ENCODE assay signal across 16 cellular contexts in the genomic region with DNA sequence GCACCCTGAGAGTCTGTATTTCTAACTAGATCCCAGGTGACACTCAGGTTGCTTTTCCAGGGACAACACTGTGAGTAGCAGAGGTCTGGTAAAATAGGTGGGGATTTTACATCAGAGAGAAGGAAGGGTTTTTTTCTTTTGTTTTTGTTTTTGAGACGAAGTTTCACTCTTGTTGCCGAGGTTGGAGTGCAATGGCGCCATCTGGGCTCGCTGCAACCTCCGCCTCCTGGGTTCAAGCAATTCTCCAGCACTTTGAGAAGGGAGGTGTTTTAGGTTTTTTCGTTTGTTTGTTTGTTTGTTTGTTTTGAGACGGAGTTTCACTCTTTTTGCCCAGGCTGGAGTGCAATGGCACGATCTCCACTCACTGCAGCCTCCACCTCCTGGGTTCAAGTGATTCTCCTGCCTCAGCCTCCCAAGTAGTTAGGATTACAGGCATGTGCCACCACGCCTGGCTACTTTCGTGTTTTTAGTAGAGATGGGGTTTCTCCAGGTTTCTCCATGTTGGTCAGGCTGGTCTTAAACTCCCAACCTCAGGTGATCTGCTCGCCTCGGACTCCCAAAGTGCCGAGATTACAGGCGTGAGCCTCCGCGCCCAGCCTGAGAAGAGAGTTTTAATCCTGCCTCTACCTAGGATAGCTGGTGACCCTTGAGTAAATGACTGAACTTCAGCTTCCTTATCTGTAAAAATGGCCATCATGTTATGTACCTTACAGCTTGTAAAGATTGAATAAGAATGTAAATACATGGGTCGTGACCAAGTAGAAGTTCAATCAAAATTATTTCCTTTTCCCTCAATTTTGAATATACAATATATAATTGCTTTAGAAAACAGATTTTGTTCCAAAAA.
DNase-seq lines count a peak whose midpoint lies in the region; ATAC-seq and TF ChIP-seq lines count a peak whose summit lies in the region.
"Had no signal": no experiment of that assay in that cellular context is flagged by ENCODE, and none has a peak within 500 bp of the region (broad histone marks: within the 10 kb centered on the region; RNA-seq: fewer than 3 reads in every experiment).

No MANE protein-coding gene starts in this region.

- CTCF ChIA-PET in HCT116 (lab: Charles Lee): no interaction called here
- CTCF ChIA-PET in PC-3 (lab: Charles Lee): no interaction called here

- H3K36me3 ChIP-seq in HCT116 (ENCODE audit: control insufficient read depth in 1 of 2, insufficient read depth in 2 of 2, low read length in 2 of 2) (no peaks in the 10 kb centered on the region), PC-3 (ENCODE audit: low read depth, low read length) (no peaks in the 10 kb centered on the region), hepatocyte (replicated peaks; ENCODE audit: insufficient read depth, low read depth) (no peaks in the 10 kb centered on the region), body of pancreas (replicated peaks in 1 of 2; ENCODE audit: insufficient read depth in 1 of 2, low read depth in 2 of 2) (no peaks in the 10 kb centered on the region)
- H3K36me3 ChIP-seq: BLaER1 treated with 17β-estradiol and CSF1 and Interleukin-3, amounts not matched to agents 10 nM and 100 nM had no signal

- BruUV-seq in HCT116 (replicated peaks; lab: Mats Ljungman, UMichigan) (no TSS peak), PC-3 (replicated peaks; lab: Mats Ljungman, UMichigan) (no TSS peak)

- POLR2A ChIA-PET in HCT116 (lab: Charles Lee) (no interaction called here), PC-3 (lab: Charles Lee; ENCODE audit: unreplicated experiment) (interaction anchor here (0.6 kb wide), 1 partner anchor 114 kb away, joined by 4 read pairs; no protein-coding TSS in a partner anchor)

- TF ChIP-seq POLR2A in HCT116 (IDR thresholded peaks at IDR 0.05; ENCODE audit: borderline replicate concordance, extremely low read depth, insufficient read depth, insufficient read length) (no peak), body of pancreas (IDR thresholded peaks at IDR 0.05) (no peak)

- intact Hi-C loops in HCT116 (cut with micrococcal nuclease): no loop called here
- intact Hi-C loops in PC-3 (cut with micrococcal nuclease): no loop called here
- intact Hi-C loops in body of pancreas (cut with DNase I): no loop called here
- intact Hi-C loops in posterior cingulate gyrus (cut with DNase I): no loop called here

- H3K4me3 ChIP-seq in HCT116 (replicated peaks in 1 of 2; ENCODE audit: low read depth in 1 of 2, low read length in 2 of 2) (no peak overlapping the region), PC-3 (ENCODE audit: low read length) (no peak overlapping the region), hepatocyte (no peak overlapping the region), body of pancreas (no peak overlapping the region)
- H3K4me3 ChIP-seq: BLaER1 treated with 17β-estradiol and CSF1 and Interleukin-3, amounts not matched to agents 10 nM and 100 nM had no signal

- TF ChIP-seq CTCF in 22Rv1 (IDR thresholded peaks at IDR 0.05): peak; percentile 31; the same call in 1 of the 2 replicates
- TF ChIP-seq CTCF in HCT116 (IDR thresholded peaks at IDR 0.05 in 2 of 3, conservative IDR thresholded peaks at IDR 0.05 in 1 of 3; ENCODE audit: borderline replicate concordance in 1 of 3, insufficient read depth in 1 of 3, low read depth in 2 of 3, low read length in 2 of 3): no peak
- TF ChIP-seq CTCF in PC-3 (conservative IDR thresholded peaks at IDR 0.05; ENCODE audit: low read depth, low read length): no peak
- no peak for TF ChIP-seq CTCF in hepatocyte (IDR thresholded peaks at IDR 0.05; ENCODE audit: poor library complexity)
- no peak for TF ChIP-seq CTCF in body of pancreas (IDR thresholded peaks at IDR 0.05)

- H3K79me2 ChIP-seq in HCT116 (ENCODE audit: insufficient read depth, low read length) (no peaks in the 10 kb centered on the region), PC-3 (ENCODE audit: low read length) (no peaks in the 10 kb centered on the region), hepatocyte (no peaks in the 10 kb centered on the region)

- peak overlapping the region; percentile 44 for H3K27ac ChIP-seq in 22Rv1
- no peak overlapping the region for H3K27ac ChIP-seq in HCT116 (ENCODE audit: low read depth, low read length)
- H3K27ac ChIP-seq in PC-3 (ENCODE audit: low read length): no peak overlapping the region
- peak overlapping the region; percentile 13 for H3K27ac ChIP-seq in hepatocyte
- H3K27ac ChIP-seq in body of pancreas: no peak overlapping the region
- H3K27ac ChIP-seq: BLaER1 treated with 17β-estradiol and CSF1 and Interleukin-3, amounts not matched to agents 10 nM and 100 nM had no signal

- H3K4me1 ChIP-seq in HCT116 (ENCODE audit: control insufficient read depth in 1 of 2, insufficient read depth in 2 of 2, low read length in 2 of 2): no peaks in the 10 kb centered on the region
- H3K4me1 ChIP-seq in PC-3 (ENCODE audit: insufficient read depth, low read length): peaks cover 14% of the 10 kb centered on the region
- H3K4me1 ChIP-seq in hepatocyte (ENCODE audit: insufficient read depth): peaks cover 12% of the 10 kb centered on the region
- H3K4me1 ChIP-seq in body of pancreas: no peaks in the 10 kb centered on the region

- no peak for DNase-seq in HCT116 (ENCODE audit: low read depth, low spot score)
- DNase-seq in PC-3: no peak
- no peak for DNase-seq in hepatocyte (ENCODE audit: low spot score)
- no peak for DNase-seq in body of pancreas
- no peak for DNase-seq in posterior cingulate gyrus
- no peak for DNase-seq in putamen (ENCODE audit: low spot score)
- no peak for DNase-seq in Kasumi-1 (lab: John Stamatoyannopoulos, UW)
- DNase-seq: GF-D8, H7, IMR-90, NCI-H146, NCI-H2081, NCI-H524, SHP77 treated with DMSO at 0.1 percent for 48 hours had no signal

- H3K4me2 ChIP-seq in HCT116 (ENCODE audit: low read length) (peak overlapping the region; percentile 16; the same call in 1 of the 2 replicates), PC-3 (ENCODE audit: low read length) (no peak overlapping the region), hepatocyte (no peak overlapping the region)
- H3K4me2 ChIP-seq: BLaER1 treated with 17β-estradiol and CSF1 and Interleukin-3, amounts not matched to agents 10 nM and 100 nM had no signal

- H3K9me2 ChIP-seq in HCT116 (ENCODE audit: insufficient read depth): no peaks in the 10 kb centered on the region
- H3K9me2 ChIP-seq in PC-3 (replicated peaks; ENCODE audit: low read length): no peaks in the 10 kb centered on the region
- H3K9me2 ChIP-seq in hepatocyte (replicated peaks; ENCODE audit: insufficient read depth): no peaks in the 10 kb centered on the region

- H2AFZ ChIP-seq in HCT116 (ENCODE audit: low read depth, low read length, poor library complexity, severe bottlenecking) (peak overlapping the region; percentile 83), PC-3 (ENCODE audit: low read length) (no peak overlapping the region), hepatocyte (no peak overlapping the region)

- no peaks in the 10 kb centered on the region for H3F3A ChIP-seq in PC-3 (ENCODE audit: low read length, unreplicated experiment)

- H4K20me1 ChIP-seq in HCT116 (ENCODE audit: insufficient read depth): no peaks in the 10 kb centered on the region
- H4K20me1 ChIP-seq in PC-3 (ENCODE audit: low read length): no peaks in the 10 kb centered on the region
- no peaks in the 10 kb centered on the region for H4K20me1 ChIP-seq in hepatocyte (ENCODE audit: insufficient read depth, poor library complexity, severe bottlenecking)
- H4K20me1 ChIP-seq: BLaER1 treated with 17β-estradiol and CSF1 and Interleukin-3, amounts not matched to agents 10 nM and 100 nM had no signal

- H3K27me3 ChIP-seq in HCT116 (ENCODE audit: insufficient read depth, low read length) (no peaks in the 10 kb centered on the region), PC-3 (ENCODE audit: low read length) (no peaks in the 10 kb centered on the region), hepatocyte (no peaks in the 10 kb centered on the region), body of pancreas (no peaks in the 10 kb centered on the region)
- H3K27me3 ChIP-seq: BLaER1 treated with 17β-estradiol and CSF1 and Interleukin-3, amounts not matched to agents 10 nM and 100 nM had no signal

- no peak overlapping the region for H3K9ac ChIP-seq in HCT116 (ENCODE audit: low read length)
- no peak overlapping the region for H3K9ac ChIP-seq in PC-3 (ENCODE audit: low read length)
- H3K9ac ChIP-seq: BLaER1 treated with 17β-estradiol and CSF1 and Interleukin-3, amounts not matched to agents 10 nM and 100 nM had no signal

- ATAC-seq in HCT116 (0 out of 2 replicates have a peak, but pooled peaks have one; percentile 17), PC-3 (peak; percentile 41), body of pancreas (no peak)

- RAD21 ChIA-PET in HCT116 (lab: Charles Lee; ENCODE audit: low non-redundant PET in 1 of 2, low total read pairs in 2 of 2, uncharacterized antibody in 2 of 2, unreplicated experiment in 2 of 2): no interaction called here

- H3K9me3 ChIP-seq in HCT116 (ENCODE audit: control insufficient read depth in 1 of 2, insufficient read depth in 1 of 2, low read depth in 1 of 2, low read length in 2 of 2): no peaks in the 10 kb centered on the region
- H3K9me3 ChIP-seq in PC-3 (ENCODE audit: low read length): no peaks in the 10 kb centered on the region
- no peaks in the 10 kb centered on the region for H3K9me3 ChIP-seq in hepatocyte (ENCODE audit: low read depth)
- H3K9me3 ChIP-seq in body of pancreas: no peaks in the 10 kb centered on the region

- 0 out of 2 replicates have a peak, but pooled peaks have one; percentile 6 for TF ChIP-seq RAD21 in HCT116 (IDR thresholded peaks at IDR 0.05; ENCODE audit: low read depth)

- 79% methylated on average over 17 of the region's 17 CpGs for WGBS in hepatocyte (ENCODE audit: low lambda C conversion rate, missing lambda C conversion rate)
- WGBS in body of pancreas, 2 donors: 88 to 93% methylated on average over 16 to 17 of the region's 17 CpGs

TF ChIP-seq in HCT116, 20 proteins besides CTCF, POLR2A, EP300 and RAD21:
- TF ChIP-seq, protein P1, sequence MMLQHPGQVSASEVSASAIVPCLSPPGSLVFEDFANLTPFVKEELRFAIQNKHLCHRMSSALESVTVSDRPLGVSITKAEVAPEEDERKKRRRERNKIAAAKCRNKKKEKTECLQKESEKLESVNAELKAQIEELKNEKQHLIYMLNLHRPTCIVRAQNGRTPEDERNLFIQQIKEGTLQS (IDR thresholded peaks at IDR 0.05): no peak

Comparison
In these comparisons a context has a peak if more than half of its experiments do, and no peak if none do; other contexts are left out.
1. H3K27ac ChIP-seq: peak in 22Rv1 (single experiment) and hepatocyte (single experiment); none in HCT116 (single experiment), PC-3 (single experiment) and body of pancreas (0 of 4).